23 cellular contexts compared by ENCODE assay signal in genomic region chr5:66213533-66213932, GRCh38.
"Had no signal": no experiment of that assay in that cellular context is flagged by ENCODE, and none has a peak within 500 bp of the region (broad histone marks: within the 10 kb centered on the region; RNA-seq: fewer than 3 reads in every experiment).

No MANE protein-coding gene starts in this region.

- H3K9ac ChIP-seq: SK-N-SH had no signal

- H3K27ac Mint-ChIP-seq: IgD-negative memory B cell had no signal

- H3K9me3 ChIP-seq: SK-N-SH had no signal

- DNase-seq: KBM-7; NCI-H1092; NCI-H1105 treated with DMSO at 0.1 percent for 48 hours; NCI-H1417 treated with DMSO at 0.1 percent for 48 hours; NCI-H146; NCI-H1694 treated with DMSO at 0.1 percent for 48 hours; NCI-H1930; NCI-H2081; NCI-H226; NCI-H446; NCI-H510A; NCI-H524 treated with DMSO at 0.1 percent for 48 hours; NCI-H69; NCI-H774; NK-92 treated with Interleukin-12 subunit alpha and Interleukin-12 subunit beta, amount 100 ng/mL, for 24 hours; PC-3; SHP77; SK-N-SH; SW 1271 had no signal

- H3K36me3 Mint-ChIP-seq: IgD-negative memory B cell had no signal

- H3K4me2 ChIP-seq: SK-N-SH had no signal

- H3K4me1 Mint-ChIP-seq: IgD-negative memory B cell had no signal

- ATAC-seq: Panc1, PC-3 had no signal

- H3K9me2 ChIP-seq: SK-N-SH had no signal

- H3K4me3 Mint-ChIP-seq: IgD-negative memory B cell had no signal

- H3K27ac ChIP-seq: HL-60, RWPE1 had no signal
